ENCODE assay signal across 21 cellular contexts in the genomic region with DNA sequence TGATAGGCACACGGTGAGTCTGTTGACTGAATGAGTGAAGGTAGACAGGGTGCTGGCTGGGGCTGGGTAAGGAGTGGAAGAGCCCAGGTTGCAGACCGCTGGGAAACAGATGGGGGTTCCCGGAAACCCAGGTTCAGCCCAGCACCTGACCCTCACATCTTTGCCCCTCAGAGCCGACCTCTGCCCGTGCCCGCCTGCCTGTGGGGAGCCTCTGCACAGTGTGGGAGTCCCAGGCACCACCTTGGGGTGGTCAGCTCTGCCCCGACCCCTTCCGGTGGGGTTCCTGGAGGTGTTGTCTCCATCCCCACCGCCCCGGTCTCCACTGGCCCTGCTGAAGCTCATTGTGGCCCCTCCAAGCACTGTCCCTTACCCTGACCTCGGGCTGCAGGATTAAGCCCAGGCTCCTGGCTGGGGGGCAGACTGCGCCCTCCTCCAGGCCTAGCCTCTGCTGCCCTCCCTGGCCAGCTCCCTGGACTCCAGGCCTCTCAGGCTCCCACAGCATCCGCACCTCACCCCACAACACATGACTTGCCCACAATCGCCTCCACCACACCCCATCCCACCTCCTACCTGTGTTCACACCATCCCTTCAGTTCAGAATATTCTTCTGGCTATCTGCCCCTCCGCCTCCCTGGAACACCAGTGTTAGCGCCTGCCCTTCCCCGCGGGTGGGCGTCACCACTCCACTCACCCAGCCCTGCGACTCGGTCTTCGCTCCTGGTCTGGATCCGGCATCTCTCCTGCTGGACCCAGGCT. TPM values are rescaled to one million over a fixed set of nuclear protein-coding genes. Genes with fewer than 3 reads are reported as not detected.
DNase-seq lines count a peak whose midpoint lies in the region; ATAC-seq and TF ChIP-seq lines count a peak whose summit lies in the region.
"Had no signal": no experiment of that assay in that cellular context is flagged by ENCODE, and none has a peak within 500 bp of the region (broad histone marks: within the 10 kb centered on the region; RNA-seq: fewer than 3 reads in every experiment).

No MANE protein-coding gene starts in this region.

- intact Hi-C loops in left ventricle myocardium superior (cut with micrococcal nuclease): no loop called here
- intact Hi-C loops in naive thymus-derived CD4-positive, alpha-beta T cell (cut with micrococcal nuclease): no loop called here

- peaks cover 15% of the 10 kb centered on the region for H3K27me3 ChIP-seq in H7 (ENCODE audit: control insufficient read depth, insufficient read depth, low read length)
- no peaks in the 10 kb centered on the region for H3K27me3 ChIP-seq in naive thymus-derived CD4-positive, alpha-beta T cell (ENCODE audit: control insufficient read depth in 2 of 2, insufficient read depth in 2 of 2, low read length in 2 of 2)
- H3K27me3 ChIP-seq: BE2C had no signal

- no peaks in the 10 kb centered on the region for H3K36me3 ChIP-seq in H7 (replicated peaks; ENCODE audit: control insufficient read depth, insufficient read depth, low read length)
- no peaks in the 10 kb centered on the region for H3K36me3 ChIP-seq in HEK293 (ENCODE audit: control insufficient read depth in 2 of 2, insufficient read depth in 1 of 2, low read length in 2 of 2)
- H3K36me3 ChIP-seq in naive thymus-derived CD4-positive, alpha-beta T cell (ENCODE audit: control insufficient read depth in 2 of 3, insufficient read depth in 3 of 3, low read length in 3 of 3): no peaks in the 10 kb centered on the region
- H3K36me3 ChIP-seq: BE2C had no signal

- no peaks in the 10 kb centered on the region for H3K9me3 ChIP-seq in HEK293 (ENCODE audit: control insufficient read depth, insufficient read depth, low read depth, low read length)
- peaks cover 0 to 3% (median 0%) of the 10 kb centered on the region in 3 experiments for H3K9me3 ChIP-seq in naive thymus-derived CD4-positive, alpha-beta T cell (ENCODE audit: control insufficient read depth in 2 of 3, low read length in 3 of 3)
- H3K9me3 ChIP-seq: BE2C had no signal

- H3K4me1 ChIP-seq in HEK293 (ENCODE audit: control insufficient read depth, insufficient read depth, low read length): peaks cover 2% of the 10 kb centered on the region; the same call in 1 of the 2 replicates
- H3K4me1 ChIP-seq in naive thymus-derived CD4-positive, alpha-beta T cell (ENCODE audit: control insufficient read depth in 2 of 2, insufficient read depth in 2 of 2, low read length in 2 of 2): no peaks in the 10 kb centered on the region

- no peak for TF ChIP-seq CTCF in HEK293 (tag by site-specific recombination; IDR thresholded peaks at IDR 0.05)

- ATAC-seq in left ventricle myocardium superior: no peak
- no peak for ATAC-seq in naive thymus-derived CD4-positive, alpha-beta T cell
- ATAC-seq: CD8-positive, alpha-beta T cell; Panc1 had no signal

- H3K27me3 Mint-ChIP-seq in naive thymus-derived CD4-positive, alpha-beta T cell: peaks cover 10 to 43% (median 16%) of the 10 kb centered on the region in 5 donors

- H3K4me3 ChIP-seq in H7 (ENCODE audit: insufficient read depth, low read depth, low read length) (no peak overlapping the region), HEK293 (ENCODE audit: low read depth, low read length) (no peak overlapping the region)
- H3K4me3 ChIP-seq in naive thymus-derived CD4-positive, alpha-beta T cell (ENCODE audit: low read length): no peak overlapping the region

- DNase-seq in H7 (peak; percentile 55), left ventricle myocardium superior (peak; percentile 15), retina (peak; percentile 5), activated T-cell treated with anti-CD3 and anti-CD28 coated beads for 4 hours (no peak), NOMO-1 treated with dmso at 0.1 percent for 144 hours (lab: John Stamatoyannopoulos, UW; ENCODE audit: unreplicated experiment) (no peak)
- DNase-seq in naive thymus-derived CD4-positive, alpha-beta T cell: no peak
- DNase-seq: BE2C; CD8-positive, alpha-beta T cell; DND-41; GDM1; HFFc6; NCI-H1092 treated with DMSO at 0.1 percent for 48 hours; NCI-H1694 treated with DMSO at 0.1 percent for 48 hours; NCI-H446; NCI-H774; SHP77 treated with DMSO at 0.1 percent for 48 hours had no signal

- peaks cover 0 to 5% (median 2%) of the 10 kb centered on the region in 11 donors for H3K9me3 Mint-ChIP-seq in naive thymus-derived CD4-positive, alpha-beta T cell
- H3K9me3 Mint-ChIP-seq: CD8-positive, alpha-beta T cell had no signal

- CTCF ChIA-PET in HEK293 (lab: Yijun Ruan, JAX): no interaction called here
- CTCF ChIA-PET in naive thymus-derived CD4-positive, alpha-beta T cell (lab: Charles Lee): no interaction called here

- H3K27ac ChIP-seq in HEK293 (ENCODE audit: extremely low read depth, low read depth, low read length): no peak overlapping the region
- H3K27ac ChIP-seq in naive thymus-derived CD4-positive, alpha-beta T cell (ENCODE audit: low read depth, low read length): no peak overlapping the region
- H3K27ac ChIP-seq: KMS-11 had no signal

- H3K4me3 Mint-ChIP-seq in naive thymus-derived CD4-positive, alpha-beta T cell: no peak overlapping the region
- H3K4me3 Mint-ChIP-seq: CD8-positive, alpha-beta T cell; HFFc6 had no signal

- peaks cover 0 to 6% (median 0%) of the 10 kb centered on the region in 5 donors for H3K36me3 Mint-ChIP-seq in naive thymus-derived CD4-positive, alpha-beta T cell
- H3K36me3 Mint-ChIP-seq: CD8-positive, alpha-beta T cell had no signal

- H3K27ac Mint-ChIP-seq in naive thymus-derived CD4-positive, alpha-beta T cell: no peak overlapping the region
- H3K27ac Mint-ChIP-seq: CD8-positive, alpha-beta T cell; HFFc6 had no signal

- POLR2A ChIA-PET in HEK293 (lab: Yijun Ruan, JAX): no interaction called here
- POLR2A ChIA-PET in naive thymus-derived CD4-positive, alpha-beta T cell (lab: Charles Lee): no interaction called here

- no peaks in the 10 kb centered on the region for H3K4me1 Mint-ChIP-seq in naive thymus-derived CD4-positive, alpha-beta T cell

TF ChIP-seq in HEK293, 187 proteins besides CTCF, POLR2A, EP300 and RAD21:
- TF ChIP-seq ZFHX2 (tag by site-specific recombination; conservative IDR thresholded peaks at IDR 0.05): peak; percentile 35; the same call in 1 of the 2 replicates
- TF ChIP-seq EGR2 (tag by site-specific recombination; IDR thresholded peaks at IDR 0.05; ENCODE audit: low read depth): peak; percentile 72
- TF ChIP-seq KLF1 (tag by site-specific recombination; IDR thresholded peaks at IDR 0.05): no peak
- no peak for TF ChIP-seq ZNF558 (tag by site-specific recombination; IDR thresholded peaks at IDR 0.05)

RNA-seq across cellular contexts. Expression of a gene that starts 21.4 kb away (rescaled TPM):
- total RNA-seq in H7 (2014; rRNA removed; shearing (Covaris generic)): 2.0 and 4.4 TPM in 2 replicates
- total RNA-seq in left ventricle myocardium superior: not detected
- not detected for total RNA-seq in naive thymus-derived CD4-positive, alpha-beta T cell
- not detected for polyA plus RNA-seq in naive thymus-derived CD4-positive, alpha-beta T cell
- total RNA-seq: CD8-positive, alpha-beta T cell; HFFc6; MCF 10A had no signal
- polyA plus RNA-seq: AG04450 had no signal

Comparison
In these comparisons a context has a peak if more than half of its experiments do, and no peak if none do; other contexts are left out.
1. DNase-seq: peak in H7 (single experiment), left ventricle myocardium superior (single experiment) and retina (single experiment); none in activated T-cell treated with anti-CD3 and anti-CD28 coated beads for 4 hours (single experiment), NOMO-1 treated with dmso at 0.1 percent for 144 hours (single experiment) and naive thymus-derived CD4-positive, alpha-beta T cell (0 of 9).